ENCODE assay signal across 1 cellular context in genomic region chr19:21138130-21138529, GRCh38.
A peak's percentile ranks its signal among the peaks of the same experiment; 100 is the strongest.
TF ChIP-seq lines count a peak whose summit lies in the region.

No MANE protein-coding gene starts in this region.

TF ChIP-seq in HepG2, 621 proteins besides CTCF, POLR2A, EP300 and RAD21 (continued from another document):
- TF ChIP-seq ARID3A (IDR thresholded peaks at IDR 0.05; ENCODE audit: low read depth, low read length) (peak; percentile 50; the same call in 1 of the 2 replicates), GATAD2A (CRISPR knock-in tag; IDR thresholded peaks at IDR 0.05) (peak; percentile 59; the same call in 1 of the 2 replicates), HOMEZ (CRISPR knock-in tag; IDR thresholded peaks at IDR 0.05; ENCODE audit: low read depth) (0 out of 2 replicates have a peak, but pooled peaks have one; percentile 12), ZNF737 (CRISPR knock-in tag; IDR thresholded peaks at IDR 0.05; ENCODE audit: borderline replicate concordance) (no peak), ZNF280B (CRISPR knock-in tag; IDR thresholded peaks at IDR 0.05; ENCODE audit: borderline replicate concordance) (no peak), MAFK (conservative IDR thresholded peaks at IDR 0.05 in 1 of 2, IDR thresholded peaks at IDR 0.05 in 1 of 2; ENCODE audit: low read length in 2 of 2) (no peak), ZSCAN25 (CRISPR knock-in tag; IDR thresholded peaks at IDR 0.05) (no peak), ZNF670 (CRISPR knock-in tag; IDR thresholded peaks at IDR 0.05; ENCODE audit: borderline replicate concordance) (no peak), SPEN (CRISPR knock-in tag; IDR thresholded peaks at IDR 0.05; ENCODE audit: low read depth) (no peak), NCOR1 (IDR thresholded peaks at IDR 0.05; ENCODE audit: borderline replicate concordance, low read length) (peak; percentile 13; the same call in 1 of the 2 replicates), CCDC6 (CRISPR knock-in tag; IDR thresholded peaks at IDR 0.05) (no peak), SOX6 (IDR thresholded peaks at IDR 0.05) (no peak), SOX6 (CRISPR knock-in tag; IDR thresholded peaks at IDR 0.05) (0 out of 2 replicates have a peak, but pooled peaks have one; percentile 17), MTA1 (CRISPR knock-in tag; IDR thresholded peaks at IDR 0.05; ENCODE audit: borderline replicate concordance) (no peak), ZBTB37 (CRISPR knock-in tag; IDR thresholded peaks at IDR 0.05) (no peak), ZNF713 (CRISPR knock-in tag; IDR thresholded peaks at IDR 0.05) (no peak)
